29 cellular contexts compared by ENCODE assay signal in the genomic region with DNA sequence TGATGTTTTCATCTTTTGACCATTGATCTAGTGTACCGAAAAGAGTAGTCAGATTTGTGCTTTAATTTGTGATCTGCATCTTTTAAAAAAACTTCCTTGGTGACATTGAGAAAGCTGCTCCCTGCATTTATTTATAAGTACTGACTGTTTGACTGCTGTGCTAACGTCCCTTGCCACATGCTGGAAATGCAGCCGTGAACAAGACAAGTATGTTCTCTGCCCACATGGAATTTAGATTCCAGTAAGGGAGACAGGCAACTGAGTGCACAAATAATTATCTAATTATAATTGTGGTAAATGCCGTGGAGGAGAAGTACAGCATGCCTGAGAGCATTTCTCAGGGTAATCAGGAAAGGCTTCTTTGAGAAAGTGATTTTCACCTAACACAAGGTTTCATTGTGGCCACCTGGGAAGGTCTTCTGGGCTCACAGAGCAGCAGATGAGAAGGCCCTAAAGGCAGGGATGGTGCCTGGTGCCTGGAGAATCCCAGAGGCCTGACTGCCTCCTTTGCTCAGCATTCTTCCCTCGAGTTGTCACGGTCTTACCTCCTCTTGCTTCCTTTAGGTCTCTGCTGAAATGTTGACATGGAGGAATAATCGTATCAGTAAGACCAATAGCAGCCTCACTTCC. TPM values are rescaled to one million over a fixed set of nuclear protein-coding genes. Genes with fewer than 3 reads are reported as not detected.
A peak's percentile ranks its signal among the peaks of the same experiment; 100 is the strongest.
DNase-seq lines count a peak whose midpoint lies in the region; TF ChIP-seq lines count a peak whose summit lies in the region.
"Had no signal": no experiment of that assay in that cellular context is flagged by ENCODE, and none has a peak within 500 bp of the region (broad histone marks: within the 10 kb centered on the region; RNA-seq: fewer than 3 reads in every experiment).

No MANE protein-coding gene starts in this region.

- H3K9me3 ChIP-seq in muscle layer of duodenum (ENCODE audit: control insufficient read depth in 1 of 2, low read length in 2 of 2) (no peaks in the 10 kb centered on the region), stomach smooth muscle (ENCODE audit: control insufficient read depth in 2 of 2, low read length in 2 of 2) (no peaks in the 10 kb centered on the region)
- H3K9me3 ChIP-seq: Peyer's patch had no signal

- DNase-seq in HFFc6: peak; percentile 11
- DNase-seq in fibroblast of peridontal ligament (ENCODE audit: extremely low read depth): peak; percentile 54
- DNase-seq in NCI-H1048 (lab: John Stamatoyannopoulos, UW): no peak
- DNase-seq in NCI-H526 treated with DMSO at 0.1 percent for 48 hours (lab: John Stamatoyannopoulos, UW): no peak
- DNase-seq in SHP77 (lab: John Stamatoyannopoulos, UW): no peak
- DNase-seq: activated CD4-positive, CD25-positive, alpha-beta regulatory T cell treated with anti-CD3 and anti-CD28 coated beads, Interleukin-2, amount 50 U/mL, for 72 hours; activated CD8-positive, alpha-beta T cell treated with anti-CD3 and anti-CD28 coated beads, Interleukin-2, amount 10 ng/mL, durations not matched to agents 7 days and 5 days; activated effector memory CD4-positive, alpha-beta T cell treated with anti-CD3 and anti-CD28 coated beads, Interleukin-2, amount 50 U/mL, for 16 hours; activated naive CD8-positive, alpha-beta T cell treated with anti-CD3 and anti-CD28 coated beads, Interleukin-2, amount 10 ng/mL, durations not matched to agents 7 days and 5 days; activated T-cell treated with anti-CD3 and anti-CD28 coated beads for 4 hours; AML-193; erythroblast; GF-D8; KBM-7; mammary epithelial cell; naive B cell; NCI-H1436 treated with DMSO at 0.1 percent for 48 hours; NCI-H510A; occipital lobe; Peyer's patch; retina; stimulated activated naive CD8-positive, alpha-beta T cell treated with anti-CD3 and anti-CD28 coated beads, Interleukin-15, Interleukin-2, amounts not matched to agents 100 U/mL and 50 U/mL, for 24 hours; T-helper 1 cell had no signal

- H3K4me1 Mint-ChIP-seq in HFFc6 (ENCODE audit: low read depth): peaks cover 31% of the 10 kb centered on the region

- 0 out of 2 replicates have a peak overlapping the region, but pooled peaks have one; percentile 5 for H3K27ac Mint-ChIP-seq in HFFc6
- H3K27ac Mint-ChIP-seq: activated CD8-positive, alpha-beta T cell treated with anti-CD3 and anti-CD28 coated beads, Interleukin-2, amount 10 ng/mL, durations not matched to agents 7 days and 5 days had no signal

- peak overlapping the region in 1 of 2 donors; percentile 7 for H3K9ac ChIP-seq in stomach smooth muscle (ENCODE audit: low read length in 2 of 2)

- no peaks in the 10 kb centered on the region for H3K27me3 Mint-ChIP-seq in HFFc6 (ENCODE audit: insufficient read depth)
- H3K27me3 Mint-ChIP-seq: activated naive CD8-positive, alpha-beta T cell treated with anti-CD3 and anti-CD28 coated beads, Interleukin-2, amount 10 ng/mL, durations not matched to agents 7 days and 5 days; naive B cell had no signal

- peaks cover 0 to 9% of the 10 kb centered on the region in 2 donors for H3K4me1 ChIP-seq in muscle layer of duodenum (ENCODE audit: control insufficient read depth in 1 of 2, insufficient read depth in 2 of 2, low read length in 2 of 2)
- H3K4me1 ChIP-seq in stomach smooth muscle (ENCODE audit: control insufficient read depth, insufficient read depth, low read length): peaks cover 25% of the 10 kb centered on the region

- no peak for TF ChIP-seq CTCF in HFFc6 (IDR thresholded peaks at IDR 0.05)

- H3K36me3 ChIP-seq in muscle layer of duodenum (ENCODE audit: control insufficient read depth in 1 of 2, insufficient read depth in 2 of 2, low read length in 2 of 2) (peaks cover 9 to 11% of the 10 kb centered on the region in 2 donors), stomach smooth muscle (ENCODE audit: control insufficient read depth in 2 of 2, insufficient read depth in 2 of 2, low read length in 2 of 2) (peaks cover 5 to 6% of the 10 kb centered on the region in 2 donors)

- H3K27ac ChIP-seq in muscle layer of duodenum (ENCODE audit: low read length) (peak overlapping the region; percentile 87), stomach smooth muscle (ENCODE audit: low read length) (peak overlapping the region; percentile 18)

- H3K4me3 Mint-ChIP-seq in HFFc6: no peak overlapping the region
- H3K4me3 Mint-ChIP-seq: activated CD8-positive, alpha-beta T cell treated with anti-CD3 and anti-CD28 coated beads, Interleukin-2, amount 10 ng/mL, durations not matched to agents 7 days and 5 days; activated naive CD8-positive, alpha-beta T cell treated with anti-CD3 and anti-CD28 coated beads, Interleukin-2, amount 10 ng/mL, durations not matched to agents 7 days and 5 days; naive B cell had no signal

- H3K27me3 ChIP-seq in muscle layer of duodenum (ENCODE audit: low read depth, low read length) (no peaks in the 10 kb centered on the region), stomach smooth muscle (ENCODE audit: control insufficient read depth in 1 of 2, insufficient read depth in 2 of 2, low read length in 2 of 2) (no peaks in the 10 kb centered on the region)
- H3K27me3 ChIP-seq: Peyer's patch had no signal

- peaks cover 14% of the 10 kb centered on the region for H3K36me3 Mint-ChIP-seq in HFFc6 (ENCODE audit: low read depth)

- no peaks in the 10 kb centered on the region for H3K9me3 Mint-ChIP-seq in HFFc6

- no peak overlapping the region for H3K4me3 ChIP-seq in muscle layer of duodenum (ENCODE audit: low read depth in 1 of 2, low read length in 2 of 2)
- H3K4me3 ChIP-seq in stomach smooth muscle (ENCODE audit: low read length in 2 of 2): no peak overlapping the region
- H3K4me3 ChIP-seq: Peyer's patch had no signal

RNA-seq across cellular contexts. Expression of a gene that starts 55.8 kb away (rescaled TPM):
- total RNA-seq in HFFc6 (2021; fragmentation: NEBNext Ultra II Directional; extraction: Animal tissue kit (Norgen Biotek cat#: 25700)): not detected
- total RNA-seq: frontal cortex, HT1080, kidney epithelial cell, mammary epithelial cell, occipital lobe, SK-MEL-5 had no signal

Comparison
In these comparisons a context has a peak if more than half of its experiments do, and no peak if none do; other contexts are left out.
1. DNase-seq: peak in HFFc6 (single experiment) and fibroblast of peridontal ligament (single experiment); none in NCI-H1048 (single experiment), NCI-H526 treated with DMSO at 0.1 percent for 48 hours (single experiment) and SHP77 (0 of 2).